Comparison of ENCODE assay signal across 34 cellular contexts in the genomic region with DNA sequence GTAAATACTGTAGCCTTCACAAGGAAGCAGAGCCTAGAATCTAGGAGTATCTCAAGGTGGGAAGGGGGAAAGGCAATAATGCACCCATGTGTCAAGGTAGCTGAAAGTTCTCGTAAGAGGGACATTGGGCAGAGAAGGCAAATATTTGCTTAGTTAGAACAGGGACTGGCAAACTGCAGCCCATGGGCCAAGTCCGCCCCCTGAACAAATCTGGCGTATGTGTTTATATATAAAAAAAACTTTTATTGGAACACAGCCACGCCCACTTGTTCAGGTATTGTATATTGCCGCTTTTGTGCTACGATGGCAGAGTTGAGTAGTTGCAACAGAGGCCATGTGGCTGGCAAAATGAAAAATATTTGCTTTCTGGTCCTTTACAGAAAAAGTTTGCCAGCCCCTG. TPM values are rescaled to one million over a fixed set of nuclear protein-coding genes. Genes with fewer than 3 reads are reported as not detected.
"Had no signal": no experiment of that assay in that cellular context is flagged by ENCODE, and none has a peak within 500 bp of the region (broad histone marks: within the 10 kb centered on the region; RNA-seq: fewer than 3 reads in every experiment).

No MANE protein-coding gene starts in this region.

- H3K9me3 ChIP-seq: ascending aorta, breast epithelium, Peyer's patch, SJSA1, SK-N-SH had no signal

- H3K36me3 ChIP-seq: ascending aorta, breast epithelium, Peyer's patch, SJSA1 had no signal

- ATAC-seq: activated CD8-positive, alpha-beta T cell treated with anti-CD3 and anti-CD28 coated beads for 36 hours; activated T-cell treated with anti-CD3 and anti-CD28 coated beads, Interleukin-2, amount 50 U/mL, for 72 hours; activated T-helper 17 cell treated with anti-CD3 and anti-CD28 coated beads, Interleukin-2, amount 50 U/mL, for 72 hours; PC-3 had no signal

- DNase-seq: activated B cell treated with CpG ODN at 0.5 μM for 24 hours; activated CD4-positive, alpha-beta T cell treated with anti-CD3 and anti-CD28 coated beads for 1 hour; activated CD4-positive, alpha-beta T cell treated with anti-CD3 and anti-CD28 coated beads for 48 hours; activated CD4-positive, alpha-beta T cell treated with anti-CD3 and anti-CD28 coated beads, Interleukin-2, amount 50 U/mL, for 4 hours; activated CD8-positive, alpha-beta T cell treated with anti-CD3 and anti-CD28 coated beads for 36 hours; activated gamma-delta T cell; activated naive CD4-positive, alpha-beta T cell treated with Interleukin-2 at 50 U/mL for 16 hours; activated naive CD8-positive, alpha-beta T cell treated with anti-CD3 and anti-CD28 coated beads, Interleukin-2, amount 10 ng/mL, durations not matched to agents 7 days and 5 days; activated T-cell treated with anti-CD3 and anti-CD28 coated beads, Interleukin-2, amount 50 U/mL, for 1 hour; activated T-cell treated with anti-CD3 and anti-CD28 coated beads, Interleukin-2, amount 50 U/mL, for 72 hours; amygdala; cerebellar nuclear complex; NCI-H1105; NCI-H1417 treated with DMSO at 0.1 percent for 48 hours; NCI-H187 treated with DMSO at 0.1 percent for 48 hours; NCI-H2081; NCI-H226; NCI-H446 treated with DMSO at 0.1 percent for 48 hours; NCI-H524; NCI-H69; NK-92 treated with Interleukin-12 subunit alpha and Interleukin-12 subunit beta, amount 100 ng/mL, for 24 hours; PC-3; Peyer's patch; RPMI8226; SHP77 treated with DMSO at 0.1 percent for 48 hours; SK-N-SH had no signal

- H3K4me1 ChIP-seq: ascending aorta, breast epithelium, Peyer's patch, SJSA1 had no signal

- FAIRE-seq: TTC549 had no signal

- H3K4me3 ChIP-seq: ascending aorta, breast epithelium, Peyer's patch, SJSA1 had no signal

- H3K27me3 ChIP-seq: ascending aorta, breast epithelium, Peyer's patch, SJSA1 had no signal

- H3K27ac ChIP-seq: ascending aorta, breast epithelium, KMS-11, Peyer's patch, SJSA1 had no signal

RNA-seq across cellular contexts. Expression of a gene that starts 16.1 kb away (rescaled TPM):
- total RNA-seq: activated B cell treated with CpG ODN at 0.5 μM for 24 hours; activated CD8-positive, alpha-beta memory T cell treated with anti-CD3 and anti-CD28 coated beads for 36 hours; activated CD8-positive, alpha-beta T cell treated with anti-CD3 and anti-CD28 coated beads for 36 hours; activated naive CD8-positive, alpha-beta T cell treated with anti-CD3 and anti-CD28 coated beads, Interleukin-2, amount 10 ng/mL, durations not matched to agents 7 days and 5 days; activated T-cell treated with anti-CD3 and anti-CD28 coated beads, Interleukin-2, amount 50 U/mL, for 72 hours; activated T-helper 17 cell treated with anti-CD3 and anti-CD28 coated beads, Interleukin-2, amount 50 U/mL, for 72 hours; MCF 10A had no signal
- polyA plus RNA-seq: SK-N-SH had no signal
